36 cellular contexts compared by ENCODE assay signal in genomic region chr10:90557385-90557784, GRCh38.
"Had no signal": no experiment of that assay in that cellular context is flagged by ENCODE, and none has a peak within 500 bp of the region (broad histone marks: within the 10 kb centered on the region; RNA-seq: fewer than 3 reads in every experiment).

No MANE protein-coding gene starts in this region.

- H3K27me3 ChIP-seq: MG63 had no signal

- DNase-seq: Karpas-422, Kasumi-1, MG63, MM.1S, MV-4-11, NCI-H1048, NCI-H1092, NCI-H1092 treated with DMSO at 0.1 percent for 48 hours, NCI-H1105, NCI-H1105 treated with DMSO at 0.1 percent for 48 hours, NCI-H1417, NCI-H1417 treated with DMSO at 0.1 percent for 48 hours, NCI-H1436, NCI-H1436 treated with DMSO at 0.1 percent for 48 hours, NCI-H146, NCI-H1694, NCI-H1694 treated with DMSO at 0.1 percent for 48 hours, NCI-H187, NCI-H187 treated with DMSO at 0.1 percent for 48 hours, NCI-H1930, NCI-H2029, NCI-H2029 treated with DMSO at 0.1 percent for 48 hours, NCI-H2081, NCI-H2081 treated with DMSO at 0.1 percent for 48 hours, NCI-H2107, NCI-H2171, NCI-H2171 treated with DMSO at 0.1 percent for 48 hours, NCI-H2227 treated with DMSO at 0.1 percent for 48 hours, NCI-H226, NCI-H345, NCI-H446, NCI-H446 treated with DMSO at 0.1 percent for 48 hours, NCI-H510A, NCI-H510A treated with DMSO at 0.1 percent for 48 hours, NCI-H524, NCI-H524 treated with DMSO at 0.1 percent for 48 hours had no signal

- H3K4me3 ChIP-seq: MG63 had no signal

- H3K36me3 ChIP-seq: MG63 had no signal
